3 cellular contexts compared by ENCODE assay signal in genomic region chr6:111137489-111138093, GRCh38. TPM values are rescaled to one million over a fixed set of nuclear protein-coding genes. Genes with fewer than 3 reads are reported as not detected.
"Had no signal": no experiment of that assay in that cellular context is flagged by ENCODE, and none has a peak within 500 bp of the region (broad histone marks: within the 10 kb centered on the region; RNA-seq: fewer than 3 reads in every experiment).

No MANE protein-coding gene starts in this region.

RNA-seq across cellular contexts. Expression of gene SLC16A10, which starts 50.3 kb away (rescaled TPM):
- total RNA-seq: OCI-LY7, RPMI7951, SJSA1 had no signal
